1 cellular context compared by ENCODE assay signal in the genomic region with DNA sequence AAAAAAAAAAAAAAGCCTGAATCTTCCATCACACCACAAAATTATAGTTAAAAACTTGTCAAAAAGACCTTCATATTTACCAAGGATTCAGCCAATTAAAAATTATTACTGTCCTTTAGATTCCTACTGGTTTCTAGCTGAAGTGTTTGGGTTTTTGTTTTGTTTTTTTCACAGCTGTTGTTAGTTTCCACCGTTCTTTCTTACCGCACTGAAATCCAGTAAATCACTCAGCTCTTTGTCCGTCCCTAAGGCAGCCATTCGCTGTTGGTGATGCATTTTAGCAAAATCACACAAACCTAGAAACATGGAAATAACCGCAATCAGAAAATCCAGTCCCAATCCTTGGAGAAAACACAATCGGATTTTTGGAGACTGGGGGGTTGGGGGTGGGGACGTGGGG.
TF ChIP-seq lines count a peak whose summit lies in the region.

No MANE protein-coding gene starts in this region.

TF ChIP-seq in HepG2, 621 proteins besides CTCF, POLR2A, EP300 and RAD21:
- TF ChIP-seq HOXA3 (CRISPR knock-in tag; IDR thresholded peaks at IDR 0.05) (no peak), RNF2 (conservative IDR thresholded peaks at IDR 0.05; ENCODE audit: low read depth) (no peak), ZNF44 (CRISPR knock-in tag; IDR thresholded peaks at IDR 0.05) (no peak), TAF15 (IDR thresholded peaks at IDR 0.05; ENCODE audit: low read depth, low read length, poor library complexity, severe bottlenecking) (no peak), ZNF768 (CRISPR knock-in tag; IDR thresholded peaks at IDR 0.05) (no peak), ZNF350 (CRISPR knock-in tag; IDR thresholded peaks at IDR 0.05; ENCODE audit: borderline replicate concordance, low read depth) (no peak), ZNF460 (CRISPR knock-in tag; IDR thresholded peaks at IDR 0.05; ENCODE audit: borderline replicate concordance) (no peak), ZNF549 (CRISPR knock-in tag; IDR thresholded peaks at IDR 0.05) (no peak), PITX1 (CRISPR knock-in tag; IDR thresholded peaks at IDR 0.05) (no peak), TCF12 (IDR thresholded peaks at IDR 0.05) (no peak), TCF12 (CRISPR knock-in tag; IDR thresholded peaks at IDR 0.05) (no peak), ZNF773 (CRISPR knock-in tag; IDR thresholded peaks at IDR 0.05; ENCODE audit: borderline replicate concordance) (no peak), TGIF2 (CRISPR knock-in tag; IDR thresholded peaks at IDR 0.05) (no peak), PTBP1 (IDR thresholded peaks at IDR 0.05; ENCODE audit: low read depth, low read length, poor library complexity, severe bottlenecking) (no peak), ZNF468 (CRISPR knock-in tag; IDR thresholded peaks at IDR 0.05) (no peak), GATA4 (IDR thresholded peaks at IDR 0.05; ENCODE audit: borderline replicate concordance, low read depth) (no peak), ZFY (CRISPR knock-in tag; IDR thresholded peaks at IDR 0.05) (no peak), GATAD2A (CRISPR knock-in tag; IDR thresholded peaks at IDR 0.05) (no peak)
- TF ChIP-seq, protein P1, sequence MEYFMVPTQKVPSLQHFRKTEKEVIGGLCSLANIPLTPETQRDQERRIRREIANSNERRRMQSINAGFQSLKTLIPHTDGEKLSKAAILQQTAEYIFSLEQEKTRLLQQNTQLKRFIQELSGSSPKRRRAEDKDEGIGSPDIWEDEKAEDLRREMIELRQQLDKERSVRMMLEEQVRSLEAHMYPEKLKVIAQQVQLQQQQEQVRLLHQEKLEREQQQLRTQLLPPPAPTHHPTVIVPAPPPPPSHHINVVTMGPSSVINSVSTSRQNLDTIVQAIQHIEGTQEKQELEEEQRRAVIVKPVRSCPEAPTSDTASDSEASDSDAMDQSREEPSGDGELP (IDR thresholded peaks at IDR 0.05; ENCODE audit: borderline replicate concordance, low read depth): no peak
